ENCODE assay signal across 1 cellular context in genomic region chr3:143901105-143901504, GRCh38.
TF ChIP-seq lines count a peak whose summit lies in the region.

No MANE protein-coding gene starts in this region.

TF ChIP-seq in IMR-90, 13 proteins besides CTCF, POLR2A, EP300 and RAD21:
- TF ChIP-seq, protein P1, sequence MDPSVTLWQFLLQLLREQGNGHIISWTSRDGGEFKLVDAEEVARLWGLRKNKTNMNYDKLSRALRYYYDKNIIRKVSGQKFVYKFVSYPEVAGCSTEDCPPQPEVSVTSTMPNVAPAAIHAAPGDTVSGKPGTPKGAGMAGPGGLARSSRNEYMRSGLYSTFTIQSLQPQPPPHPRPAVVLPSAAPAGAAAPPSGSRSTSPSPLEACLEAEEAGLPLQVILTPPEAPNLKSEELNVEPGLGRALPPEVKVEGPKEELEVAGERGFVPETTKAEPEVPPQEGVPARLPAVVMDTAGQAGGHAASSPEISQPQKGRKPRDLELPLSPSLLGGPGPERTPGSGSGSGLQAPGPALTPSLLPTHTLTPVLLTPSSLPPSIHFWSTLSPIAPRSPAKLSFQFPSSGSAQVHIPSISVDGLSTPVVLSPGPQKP (IDR thresholded peaks at IDR 0.05; ENCODE audit: borderline replicate concordance, low read depth, low read length), result no peak
- TF ChIP-seq CEBPB (IDR thresholded peaks at IDR 0.05; ENCODE audit: low read depth, low read length) (peak; percentile 74; the same call in 1 of the 2 replicates), FOS (IDR thresholded peaks at IDR 0.05; ENCODE audit: low read depth, low read length) (peak; percentile 72)
